Comparison of ENCODE assay signal across 8 cellular contexts in the genomic region with DNA sequence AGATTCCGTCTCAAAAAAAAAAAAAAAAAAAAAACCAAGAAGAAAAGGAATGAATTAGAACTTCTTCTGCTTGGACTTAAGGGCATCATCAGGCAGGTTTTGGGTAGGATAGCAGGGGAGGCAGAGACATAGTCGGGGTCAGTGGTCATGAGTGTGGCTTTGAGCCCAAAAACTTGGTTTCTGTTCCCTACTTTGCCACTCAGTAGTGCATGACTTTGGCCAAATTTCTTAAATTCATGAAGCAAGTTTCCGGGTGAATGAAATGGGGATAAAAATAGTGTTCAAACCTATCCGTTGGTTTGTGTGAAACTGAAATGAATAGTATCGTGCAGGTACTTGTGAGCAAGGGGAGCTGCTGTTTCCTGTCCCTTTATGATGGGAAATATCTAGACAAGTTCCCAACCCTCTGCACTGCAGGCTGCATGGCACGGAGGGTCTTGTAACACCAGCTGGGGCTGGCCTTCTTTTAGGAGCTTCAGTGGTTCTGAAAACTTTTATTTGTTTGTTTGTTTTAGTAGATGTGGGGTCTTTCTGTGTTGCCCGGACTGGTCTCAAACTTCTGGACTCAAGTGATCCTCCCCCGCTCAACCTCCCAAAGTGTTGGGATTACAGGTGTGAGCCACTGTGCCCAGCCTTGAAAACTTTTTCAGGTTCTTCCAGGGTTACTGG. TPM values are rescaled to one million over a fixed set of nuclear protein-coding genes. Genes with fewer than 3 reads are reported as not detected.
DNase-seq lines count a peak whose midpoint lies in the region; ATAC-seq and TF ChIP-seq lines count a peak whose summit lies in the region.

No MANE protein-coding gene starts in this region.

- H3K9me3 ChIP-seq in SK-N-SH (no peaks in the 10 kb centered on the region), stomach (no peaks in the 10 kb centered on the region)

- TF ChIP-seq EP300 in SK-N-SH (IDR thresholded peaks at IDR 0.05; ENCODE audit: borderline replicate concordance in 1 of 2, low read depth in 1 of 2, low read length in 1 of 2) (no peak), stomach (IDR thresholded peaks at IDR 0.05) (no peak)

- H3K27ac ChIP-seq in SK-N-SH (ENCODE audit: low read depth in 2 of 2, low read length in 1 of 2) = peak overlapping the region; percentile 1 to 100; a peak in 3 of 4 replicates
- peak overlapping the region; percentile 12 to 72 (median 44) for H3K27ac ChIP-seq in stomach

- no peak for DNase-seq in SK-N-SH
- DNase-seq in fibroblast of the aortic adventitia (ENCODE audit: low read depth) = peak; percentile 65
- DNase-seq in stomach = no peak
- no peak for DNase-seq in SW 1271 (lab: John Stamatoyannopoulos, UW)
- no peak for DNase-seq in NCI-H1436 treated with DMSO at 0.1 percent for 48 hours (lab: John Stamatoyannopoulos, UW)
- DNase-seq in cerebellum (ENCODE audit: low spot score) = no peak

- H3K4me2 ChIP-seq in SK-N-SH = peak overlapping the region; percentile 48; the same call in 1 of the 2 replicates

- peaks cover 99% of the 10 kb centered on the region for H4K20me1 ChIP-seq in SK-N-SH (ENCODE audit: insufficient read depth)

- H3K4me3 ChIP-seq in SK-N-SH (ENCODE audit: low read depth in 2 of 2, low read length in 1 of 2) (no peak overlapping the region), fibroblast of the aortic adventitia (ENCODE audit: low read depth, low read length) (peak overlapping the region; percentile 31), stomach (no peak overlapping the region)

- no peak overlapping the region for H2AFZ ChIP-seq in SK-N-SH (ENCODE audit: low read depth)

- no peaks in the 10 kb centered on the region for H3K27me3 ChIP-seq in SK-N-SH (ENCODE audit: insufficient read depth)
- no peaks in the 10 kb centered on the region for H3K27me3 ChIP-seq in stomach

- no peak for TF ChIP-seq RAD21 in SK-N-SH (IDR thresholded peaks at IDR 0.05; ENCODE audit: low read length)

- H3K4me1 ChIP-seq in SK-N-SH (ENCODE audit: control insufficient read depth in 1 of 2, insufficient read depth in 2 of 2, low read depth in 1 of 2, low read length in 1 of 2) (peaks cover 3 to 20% of the 10 kb centered on the region in 2 experiments; a peak in 3 of 4 replicates), stomach (peaks cover 33 to 89% (median 59%) of the 10 kb centered on the region in 4 donors)

- intact Hi-C loops in stomach (cut with DNase I; ENCODE audit: low total_unique reads) = no loop called here

- H3F3A ChIP-seq in SK-N-SH (replicated peaks; ENCODE audit: insufficient read depth) = peaks cover 99% of the 10 kb centered on the region

- H3K79me2 ChIP-seq in SK-N-SH (ENCODE audit: insufficient read depth) = peaks cover 86% of the 10 kb centered on the region

- POLR2A ChIA-PET in SK-N-SH (lab: Yijun Ruan, JAX) = interaction anchor here (0.7 to 1.0 kb wide), 2 partner anchors 22 to 62 kb away, joined by 4 read pairs; no protein-coding TSS in a partner anchor

- 84% methylated on average over 8 of the region's 8 CpGs for WGBS in SK-N-SH (ENCODE audit: low lambda C conversion rate)
- WGBS in stomach, 5 donors = 67 to 81% (median 75%) methylated on average over 7 to 8 of the region's 8 CpGs

- H3K9ac ChIP-seq in SK-N-SH = peak overlapping the region; percentile 29; the same call in 1 of the 2 replicates

- CTCF ChIA-PET in SK-N-SH (lab: Yijun Ruan, JAX) = interaction anchor here (2.7 kb wide), 1 partner anchor 25 kb away, joined by 9 read pairs; no protein-coding TSS in a partner anchor

- no peaks in the 10 kb centered on the region for H3K9me2 ChIP-seq in SK-N-SH

- no peak for TF ChIP-seq CTCF in SK-N-SH (IDR thresholded peaks at IDR 0.05)
- no peak for TF ChIP-seq CTCF in fibroblast of the aortic adventitia (IDR thresholded peaks at IDR 0.05; ENCODE audit: insufficient read depth, low read length)
- TF ChIP-seq CTCF in stomach (IDR thresholded peaks at IDR 0.05) = no peak

- peak; percentile 30 for TF ChIP-seq POLR2A in GM15510 (IDR thresholded peaks at IDR 0.05; ENCODE audit: borderline replicate concordance, extremely low read depth, insufficient read length)
- no peak for TF ChIP-seq POLR2A in stomach (IDR thresholded peaks at IDR 0.05)

- H3K36me3 ChIP-seq in SK-N-SH (replicated peaks in 1 of 2; ENCODE audit: control insufficient read depth in 1 of 2, insufficient read depth in 2 of 2, low read length in 1 of 2) (peaks cover 52 to 85% of the 10 kb centered on the region in 2 experiments), stomach (peaks cover 67 to 93% (median 85%) of the 10 kb centered on the region in 4 donors)

- ATAC-seq in HG02678 (IDR thresholded peaks at IDR 0.05; ENCODE audit: unreplicated experiment) = peak; percentile 60

TF ChIP-seq in SK-N-SH, 30 proteins besides CTCF, POLR2A, EP300 and RAD21:
- peak; percentile 52 for TF ChIP-seq POLR2AphosphoS5 (IDR thresholded peaks at IDR 0.05; ENCODE audit: low read depth, low read length)
- TF ChIP-seq, protein P1, sequence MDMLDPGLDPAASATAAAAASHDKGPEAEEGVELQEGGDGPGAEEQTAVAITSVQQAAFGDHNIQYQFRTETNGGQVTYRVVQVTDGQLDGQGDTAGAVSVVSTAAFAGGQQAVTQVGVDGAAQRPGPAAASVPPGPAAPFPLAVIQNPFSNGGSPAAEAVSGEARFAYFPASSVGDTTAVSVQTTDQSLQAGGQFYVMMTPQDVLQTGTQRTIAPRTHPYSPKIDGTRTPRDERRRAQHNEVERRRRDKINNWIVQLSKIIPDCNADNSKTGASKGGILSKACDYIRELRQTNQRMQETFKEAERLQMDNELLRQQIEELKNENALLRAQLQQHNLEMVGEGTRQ (IDR thresholded peaks at IDR 0.05; ENCODE audit: borderline replicate concordance, low read depth, low read length) = no peak
- peak; percentile 31; the same call in 1 of the 2 replicates for TF ChIP-seq JUND (IDR thresholded peaks at IDR 0.05)
- TF ChIP-seq SIN3A (IDR thresholded peaks at IDR 0.05; ENCODE audit: borderline replicate concordance, low read depth, low read length) = no peak
- no peak for TF ChIP-seq TEAD4 (IDR thresholded peaks at IDR 0.05; ENCODE audit: borderline replicate concordance, insufficient read depth)
- TF ChIP-seq GABPA (IDR thresholded peaks at IDR 0.05; ENCODE audit: low read depth) = no peak
- no peak for TF ChIP-seq NFIC (IDR thresholded peaks at IDR 0.05; ENCODE audit: borderline replicate concordance)
- TF ChIP-seq, protein P2, sequence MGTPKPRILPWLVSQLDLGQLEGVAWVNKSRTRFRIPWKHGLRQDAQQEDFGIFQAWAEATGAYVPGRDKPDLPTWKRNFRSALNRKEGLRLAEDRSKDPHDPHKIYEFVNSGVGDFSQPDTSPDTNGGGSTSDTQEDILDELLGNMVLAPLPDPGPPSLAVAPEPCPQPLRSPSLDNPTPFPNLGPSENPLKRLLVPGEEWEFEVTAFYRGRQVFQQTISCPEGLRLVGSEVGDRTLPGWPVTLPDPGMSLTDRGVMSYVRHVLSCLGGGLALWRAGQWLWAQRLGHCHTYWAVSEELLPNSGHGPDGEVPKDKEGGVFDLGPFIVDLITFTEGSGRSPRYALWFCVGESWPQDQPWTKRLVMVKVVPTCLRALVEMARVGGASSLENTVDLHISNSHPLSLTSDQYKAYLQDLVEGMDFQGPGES (IDR thresholded peaks at IDR 0.05; ENCODE audit: low read depth, low read length) = no peak
- TF ChIP-seq MXI1 (IDR thresholded peaks at IDR 0.05; ENCODE audit: low read depth, low read length) = no peak
TF ChIP-seq in SK-N-SH: peak in this region for 2.

RNA-seq across cellular contexts. Expression of a gene that starts 18.4 kb away (rescaled TPM):
- 435 and 479 TPM in 2 replicates for polyA plus RNA-seq in SK-N-SH (2012; rRNA removed)
- 93.7 and 99.2 TPM in 2 replicates for polyA plus RNA-seq in SK-N-SH (2012; cell fraction: cytosol; rRNA removed)
- polyA plus RNA-seq in SK-N-SH (2012; cell fraction: nucleus; rRNA removed) = 3,897 and 4,476 TPM in 2 replicates
- total RNA-seq in fibroblast of the aortic adventitia (ENCODE audit: low replicate concordance) = 527 and 883 TPM in 2 replicates
- 1,000 to 10,000 TPM in 2 of 5 donors, 100 to 1,000 TPM in 3; 253 to 2,124 (median 789) TPM for total RNA-seq in stomach
- 1,000 to 10,000 TPM in 1 of 3 donors, 100 to 1,000 TPM in 2; 131 to 1,368 (median 157) TPM for polyA plus RNA-seq in stomach
- total RNA-seq in cerebellum = 17.0 TPM

RNA-seq across cellular contexts. Expression of a gene that starts 54.5 kb away (rescaled TPM):
- 17.4 and 19.0 TPM in 2 replicates for polyA plus RNA-seq in SK-N-SH (2012; rRNA removed)
- polyA plus RNA-seq in SK-N-SH (2012; cell fraction: cytosol; rRNA removed) = 8.0 and 14.0 TPM in 2 replicates
- 32.3 and 58.1 TPM in 2 replicates for polyA plus RNA-seq in SK-N-SH (2012; cell fraction: nucleus; rRNA removed)
- total RNA-seq in fibroblast of the aortic adventitia (ENCODE audit: low replicate concordance) = 42.7 and 172 TPM in 2 replicates
- 100 to 1,000 TPM in 3 of 5 donors, 10 to 100 TPM in 1, 1 to 10 TPM in 1; 9.3 to 340 (median 114) TPM for total RNA-seq in stomach
- 10 to 100 TPM; 11.8 to 16.3 (median 13.6) TPM for polyA plus RNA-seq in stomach
- total RNA-seq in cerebellum = 9.2 TPM

RNA-seq across cellular contexts. Expression of a gene that starts 57.9 kb away (rescaled TPM):
- polyA plus RNA-seq in SK-N-SH (2012; rRNA removed) (285 and 510 TPM in 2 replicates), stomach (100 to 1,000 TPM; 124 to 296 (median 126) TPM)
- 23.6 and 25.7 TPM in 2 replicates for polyA plus RNA-seq in SK-N-SH (2012; cell fraction: cytosol; rRNA removed)
- polyA plus RNA-seq in SK-N-SH (2012; cell fraction: nucleus; rRNA removed) = 1,545 and 2,619 TPM in 2 replicates
- total RNA-seq in fibroblast of the aortic adventitia (ENCODE audit: low replicate concordance) (10,787 and 27,374 TPM in 2 replicates), stomach (over 10,000 TPM; 11,517 to 39,496 (median 13,707) TPM), cerebellum (17,703 TPM)

RNA-seq across cellular contexts. Expression of a gene that starts 58.5 kb away (rescaled TPM):
- 3.1 and 3.6 TPM in 2 replicates for polyA plus RNA-seq in SK-N-SH (2012; rRNA removed)
- 1.2 and 1.8 TPM in 2 replicates for polyA plus RNA-seq in SK-N-SH (2012; cell fraction: cytosol; rRNA removed)
- polyA plus RNA-seq in SK-N-SH (2012; cell fraction: nucleus; rRNA removed) = 13.7 and 17.4 TPM in 2 replicates
- total RNA-seq in fibroblast of the aortic adventitia (ENCODE audit: low replicate concordance) = 0.41 and 5.8 TPM in 2 replicates
- 100 to 1,000 TPM in 1 of 5 donors, 1 to 10 TPM in 4; 1.2 to 101 (median 2.4) TPM for total RNA-seq in stomach
- 1 to 10 TPM; 1.9 to 3.8 (median 3.1) TPM for polyA plus RNA-seq in stomach
- 0.73 TPM for total RNA-seq in cerebellum

Comparison
In these comparisons a context has a peak if more than half of its experiments do, and no peak if none do; other contexts are left out.
1. RNA of a gene that starts 18.4 kb away (total RNA-seq): 253 to 2,124 TPM in stomach and 527 to 883 TPM in fibroblast of the aortic adventitia; 17.0 TPM in cerebellum (single experiment); every median in the first group is over 10 times any median in the second.